Comparison of ENCODE assay signal across 1 cellular context in the genomic region with DNA sequence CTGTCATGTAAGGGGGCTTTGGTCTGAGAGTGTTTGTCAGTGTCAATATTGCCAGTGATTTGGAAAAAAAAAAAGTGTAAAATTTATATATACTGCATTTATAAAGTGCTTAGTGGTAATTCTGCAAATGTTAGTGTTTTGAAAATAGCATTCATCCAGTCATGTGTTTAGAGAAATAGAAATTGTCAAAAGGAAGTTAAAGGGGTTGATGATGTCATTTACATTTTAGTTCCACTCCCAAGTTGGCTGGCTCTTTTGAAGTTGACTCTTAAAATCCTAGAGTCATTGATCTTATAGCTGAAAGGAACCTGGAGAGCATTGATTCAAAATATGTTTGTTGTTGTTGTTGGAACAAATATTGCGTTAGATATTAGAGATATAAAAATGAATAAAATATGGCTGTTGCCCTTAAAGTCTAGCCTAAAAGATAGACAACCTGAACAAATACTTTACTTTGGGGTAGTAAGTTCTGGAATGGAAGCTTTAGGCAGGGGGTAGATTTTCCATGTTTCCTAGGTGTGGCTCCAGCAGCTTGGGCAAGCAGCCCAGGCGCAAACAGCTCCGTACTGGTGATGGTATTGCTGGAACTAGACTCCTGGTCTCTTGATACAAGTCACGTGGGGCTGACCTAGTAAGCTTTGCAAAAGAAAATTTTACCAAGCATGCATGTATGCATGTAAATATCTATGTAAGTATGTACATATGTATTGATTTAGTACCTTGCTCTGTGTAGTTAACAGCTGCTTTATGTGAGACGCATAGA.
TF ChIP-seq lines count a peak whose summit lies in the region.

No MANE protein-coding gene starts in this region.

TF ChIP-seq in SK-N-SH, 30 proteins besides CTCF, POLR2A, EP300 and RAD21:
- TF ChIP-seq, protein P1, sequence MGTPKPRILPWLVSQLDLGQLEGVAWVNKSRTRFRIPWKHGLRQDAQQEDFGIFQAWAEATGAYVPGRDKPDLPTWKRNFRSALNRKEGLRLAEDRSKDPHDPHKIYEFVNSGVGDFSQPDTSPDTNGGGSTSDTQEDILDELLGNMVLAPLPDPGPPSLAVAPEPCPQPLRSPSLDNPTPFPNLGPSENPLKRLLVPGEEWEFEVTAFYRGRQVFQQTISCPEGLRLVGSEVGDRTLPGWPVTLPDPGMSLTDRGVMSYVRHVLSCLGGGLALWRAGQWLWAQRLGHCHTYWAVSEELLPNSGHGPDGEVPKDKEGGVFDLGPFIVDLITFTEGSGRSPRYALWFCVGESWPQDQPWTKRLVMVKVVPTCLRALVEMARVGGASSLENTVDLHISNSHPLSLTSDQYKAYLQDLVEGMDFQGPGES (IDR thresholded peaks at IDR 0.05; ENCODE audit: low read depth, low read length): no peak
- TF ChIP-seq POLR2AphosphoS5 (IDR thresholded peaks at IDR 0.05; ENCODE audit: low read depth, low read length) (no peak), RFX5 (IDR thresholded peaks at IDR 0.05; ENCODE audit: low read length) (no peak), JUND (IDR thresholded peaks at IDR 0.05) (no peak)
